Comparison of ENCODE assay signal across 2 cellular contexts in the genomic region with DNA sequence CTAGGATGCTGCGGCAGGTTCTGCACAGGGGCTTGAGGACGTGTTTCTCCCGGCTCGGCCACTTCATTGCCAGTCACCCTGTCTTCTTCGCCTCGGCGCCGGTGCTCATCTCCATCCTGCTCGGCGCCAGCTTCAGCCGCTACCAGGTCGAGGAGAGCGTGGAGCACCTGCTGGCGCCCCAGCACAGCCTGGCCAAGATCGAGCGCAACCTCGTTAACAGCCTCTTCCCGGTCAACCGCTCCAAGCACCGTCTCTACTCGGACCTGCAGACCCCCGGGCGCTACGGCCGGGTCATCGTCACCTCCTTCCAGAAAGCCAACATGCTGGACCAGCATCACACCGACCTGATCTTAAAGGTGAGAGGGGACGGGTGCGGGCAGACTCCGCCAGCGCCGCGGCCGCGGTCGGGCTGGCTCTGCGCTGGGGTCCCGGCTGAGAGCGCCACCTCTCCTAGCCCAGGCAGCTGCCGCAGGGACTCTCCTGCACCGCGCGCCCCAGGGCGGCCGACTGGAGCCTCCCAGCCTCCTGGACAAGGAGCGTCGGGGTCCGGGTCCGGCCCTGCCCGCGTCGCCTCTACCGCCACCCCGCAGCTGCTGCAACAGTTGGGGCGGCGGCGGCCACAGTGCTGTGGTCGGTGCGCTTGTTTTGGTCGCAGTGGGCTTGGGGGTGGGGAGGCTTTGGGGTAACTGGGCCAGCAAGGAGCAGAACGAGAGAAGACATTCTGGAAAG.
TF ChIP-seq lines count a peak whose summit lies in the region.

No MANE protein-coding gene starts in this region.

TF ChIP-seq in HEK293T, 16 proteins besides CTCF, POLR2A, EP300 and RAD21:
- TF ChIP-seq L3MBTL2 (conservative IDR thresholded peaks at IDR 0.05) (no peak), SP1 (IDR thresholded peaks at IDR 0.05) (no peak), BHLHE40 (IDR thresholded peaks at IDR 0.05; ENCODE audit: borderline replicate concordance) (no peak), ELF4 (IDR thresholded peaks at IDR 0.05) (no peak), FOXM1 (IDR thresholded peaks at IDR 0.05; ENCODE audit: borderline replicate concordance) (no peak), TARDBP (IDR thresholded peaks at IDR 0.05) (no peak), LEF1 (IDR thresholded peaks at IDR 0.05; ENCODE audit: borderline replicate concordance) (no peak), SUZ12 (IDR thresholded peaks at IDR 0.05) (no peak), ZNF384 (IDR thresholded peaks at IDR 0.05) (no peak)

TF ChIP-seq in H1, 55 proteins besides CTCF, POLR2A, EP300 and RAD21:
- TF ChIP-seq CBX5 (IDR thresholded peaks at IDR 0.05; ENCODE audit: low read depth, low read length) (no peak), SRF (IDR thresholded peaks at IDR 0.05; ENCODE audit: low read depth, low read length) (no peak), CHD7 (IDR thresholded peaks at IDR 0.05; ENCODE audit: insufficient replicate concordance, low read length) (no peak), ASH2L (IDR thresholded peaks at IDR 0.05; ENCODE audit: low read length) (no peak), MAX (IDR thresholded peaks at IDR 0.05) (0 out of 2 replicates have a peak, but pooled peaks have one; percentile 31), KDM4A (IDR thresholded peaks at IDR 0.05; ENCODE audit: low read depth, low read length, severe bottlenecking) (peak; percentile 64), BACH1 (IDR thresholded peaks at IDR 0.05; ENCODE audit: low read length) (no peak), SUZ12 (IDR thresholded peaks at IDR 0.05; ENCODE audit: low read length) (no peak), CBX8 (IDR thresholded peaks at IDR 0.05; ENCODE audit: borderline replicate concordance, low read depth, low read length) (no peak), E2F6 (IDR thresholded peaks at IDR 0.05) (peak; percentile 13; the same call in 1 of the 2 replicates), SIX5 (IDR thresholded peaks at IDR 0.05; ENCODE audit: low read depth, low read length) (no peak), NANOG (IDR thresholded peaks at IDR 0.05; ENCODE audit: insufficient read depth, low read depth, low read length, poor library complexity, severe bottlenecking) (no peak), EZH2 (IDR thresholded peaks at IDR 0.05; ENCODE audit: low read depth, low read length, severe bottlenecking) (peak; percentile 27)
